In the genomic region with DNA sequence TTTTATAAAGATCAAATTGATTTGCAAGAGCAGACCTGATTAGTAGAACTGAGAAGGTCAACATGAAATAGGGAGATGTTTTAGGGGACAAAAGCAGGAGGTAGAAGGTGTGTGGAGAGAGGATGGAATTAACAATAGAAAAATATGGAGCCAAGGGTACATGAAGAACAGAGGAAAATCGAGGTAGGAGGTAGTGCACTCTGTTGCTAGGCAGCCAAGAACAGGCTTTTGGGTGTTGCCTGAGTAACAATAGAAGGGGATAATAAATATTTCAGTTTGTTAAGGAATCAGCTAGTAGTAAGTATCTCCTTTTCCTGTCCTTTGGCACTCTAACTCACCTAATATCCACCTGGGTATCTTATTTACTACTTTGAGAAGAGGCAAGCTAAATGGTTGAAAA, we compare ENCODE assay signal across 34 cellular contexts. TPM values are rescaled to one million over a fixed set of nuclear protein-coding genes. Genes with fewer than 3 reads are reported as not detected.
"Had no signal": no experiment of that assay in that cellular context is flagged by ENCODE, and none has a peak within 500 bp of the region (broad histone marks: within the 10 kb centered on the region; RNA-seq: fewer than 3 reads in every experiment).

No MANE protein-coding gene starts in this region.

- H3K36me3 Mint-ChIP-seq: activated naive CD4-positive, alpha-beta T cell treated with anti-CD3 and anti-CD28 coated beads, Interleukin-2, amount 50 U/mL, for 24 hours; WTC11 had no signal

- H3K9me3 Mint-ChIP-seq: activated CD4-positive, alpha-beta T cell treated with anti-CD3 and anti-CD28 coated beads, Interleukin-2, amount 10 ng/mL, durations not matched to agents 7 days and 5 days; activated naive CD4-positive, alpha-beta T cell treated with anti-CD3 and anti-CD28 coated beads, Interleukin-2, amount 50 U/mL, for 24 hours; activated T-cell treated with anti-CD3 and anti-CD28 coated beads, Interleukin-2, amount 50 U/mL, for 24 hours; activated T-helper 2 cell treated with anti-CD3 and anti-CD28 coated beads, Interferon-gamma antibody, Interleukin-2, Interleukin-4, amounts not matched to agents 10 μg/mL and 5 μg/mL and 100 μg/mL, durations not matched to agents 14 hours and 24 hours and 36 hours; T-helper 1 cell treated with Interleukin-12 subunit alpha and Interleukin-12 subunit beta and Interleukin-4 antibody, amounts not matched to agents 30 μg/mL and 1 μg/mL, for 36 hours; T-helper 2 cell treated with Interferon-gamma antibody and Interleukin-4, amounts not matched to agents 5 μg/mL and 100 μg/mL, for 36 hours had no signal

- ATAC-seq: activated CD4-positive, alpha-beta T cell treated with anti-CD3 and anti-CD28 coated beads for 36 hours; activated CD4-positive, CD25-positive, alpha-beta regulatory T cell treated with anti-CD3 and anti-CD28 coated beads, Interleukin-2, amount 50 U/mL, for 24 hours; activated CD8-positive, alpha-beta T cell treated with anti-CD3 and anti-CD28 coated beads, Interleukin-2, amount 10 ng/mL, durations not matched to agents 7 days and 5 days; PC-3; WTC11 had no signal

- H3K9ac ChIP-seq: SK-N-SH had no signal

- H3K9me2 ChIP-seq: SK-N-SH had no signal

- H3K4me1 ChIP-seq: Peyer's patch, SJSA1 had no signal

- H3K27ac Mint-ChIP-seq: activated CD4-positive, alpha-beta T cell treated with anti-CD3 and anti-CD28 coated beads for 36 hours; activated CD4-positive, alpha-beta T cell treated with anti-CD3 and anti-CD28 coated beads, Interleukin-2, amount 10 ng/mL, durations not matched to agents 7 days and 5 days; activated CD8-positive, alpha-beta T cell treated with anti-CD3 and anti-CD28 coated beads, Interleukin-2, amount 10 ng/mL, durations not matched to agents 7 days and 5 days; activated naive CD4-positive, alpha-beta T cell treated with anti-CD3 and anti-CD28 coated beads, Interleukin-2, amount 50 U/mL, for 24 hours; activated T-cell treated with anti-CD3 and anti-CD28 coated beads, Interleukin-2, amount 50 U/mL, for 24 hours; activated T-helper 2 cell treated with anti-CD3 and anti-CD28 coated beads, Interferon-gamma antibody, Interleukin-2, Interleukin-4, amounts not matched to agents 10 μg/mL and 5 μg/mL and 100 μg/mL, durations not matched to agents 14 hours and 24 hours and 36 hours; T-helper 1 cell treated with Interleukin-12 subunit alpha and Interleukin-12 subunit beta and Interleukin-4 antibody, amounts not matched to agents 30 μg/mL and 1 μg/mL, for 36 hours; T-helper 2 cell treated with Interferon-gamma antibody and Interleukin-4, amounts not matched to agents 5 μg/mL and 100 μg/mL, for 36 hours; WTC11 had no signal

- H3K36me3 ChIP-seq: brain microvascular endothelial cell, Peyer's patch, SJSA1 had no signal

- DNase-seq: activated CD4-positive, alpha-beta T cell treated with anti-CD3 and anti-CD28 coated beads for 36 hours; activated CD4-positive, alpha-beta T cell treated with anti-CD3 and anti-CD28 coated beads, Interleukin-2, amount 10 ng/mL, durations not matched to agents 7 days and 5 days; activated CD4-positive, alpha-beta T cell treated with anti-CD3 and anti-CD28 coated beads, Interleukin-2, amount 50 U/mL, for 48 hours; activated CD8-positive, alpha-beta T cell treated with anti-CD3 and anti-CD28 coated beads, Interleukin-2, amount 10 ng/mL, durations not matched to agents 7 days and 5 days; activated gamma-delta T cell; activated naive CD4-positive, alpha-beta T cell treated with Interleukin-2 at 50 U/mL for 16 hours; activated T-cell treated with anti-CD3 and anti-CD28 coated beads, Interleukin-2, amount 50 U/mL, for 24 hours; amniotic stem cell; aorta; brain microvascular endothelial cell; central memory CD4-positive, alpha-beta T cell; NCI-H1048; NCI-H1105 treated with DMSO at 0.1 percent for 48 hours; NCI-H1436; NCI-H1694; NCI-H2029; NCI-H2171 treated with DMSO at 0.1 percent for 48 hours; NCI-H226; NCI-H446 treated with DMSO at 0.1 percent for 48 hours; NCI-H524; NCI-H69; NK-92 treated with Interleukin-12 subunit alpha and Interleukin-12 subunit beta, amount 100 ng/mL, for 24 hours; PC-3; Peyer's patch; RPMI8226; SHP77 treated with DMSO at 0.1 percent for 48 hours; SK-N-SH had no signal

- H3K27me3 ChIP-seq: Peyer's patch had no signal

- H3K4me3 ChIP-seq: Peyer's patch, SJSA1 had no signal

- H3K4me1 Mint-ChIP-seq: activated CD4-positive, alpha-beta T cell treated with anti-CD3 and anti-CD28 coated beads for 36 hours; activated CD4-positive, alpha-beta T cell treated with anti-CD3 and anti-CD28 coated beads, Interleukin-2, amount 10 ng/mL, durations not matched to agents 7 days and 5 days; activated naive CD4-positive, alpha-beta T cell treated with anti-CD3 and anti-CD28 coated beads, Interleukin-2, amount 50 U/mL, for 24 hours; WTC11 had no signal

- H3K9me3 ChIP-seq: Peyer's patch, SJSA1, SK-N-SH had no signal

- H3K27ac ChIP-seq: brain microvascular endothelial cell, Peyer's patch, SJSA1 had no signal

- H3K4me3 Mint-ChIP-seq: activated CD4-positive, alpha-beta T cell treated with anti-CD3 and anti-CD28 coated beads for 36 hours; activated CD4-positive, alpha-beta T cell treated with anti-CD3 and anti-CD28 coated beads, Interleukin-2, amount 10 ng/mL, durations not matched to agents 7 days and 5 days; activated CD8-positive, alpha-beta T cell treated with anti-CD3 and anti-CD28 coated beads, Interleukin-2, amount 10 ng/mL, durations not matched to agents 7 days and 5 days; activated naive CD4-positive, alpha-beta T cell treated with anti-CD3 and anti-CD28 coated beads, Interleukin-2, amount 50 U/mL, for 24 hours; activated T-cell treated with anti-CD3 and anti-CD28 coated beads, Interleukin-2, amount 50 U/mL, for 24 hours; T-helper 1 cell treated with Interleukin-12 subunit alpha and Interleukin-12 subunit beta and Interleukin-4 antibody, amounts not matched to agents 30 μg/mL and 1 μg/mL, for 36 hours; T-helper 2 cell treated with Interferon-gamma antibody and Interleukin-4, amounts not matched to agents 5 μg/mL and 100 μg/mL, for 36 hours; WTC11 had no signal

- H3K4me2 ChIP-seq: SK-N-SH had no signal

RNA-seq across cellular contexts. Expression of a gene that starts 9.2 kb away (rescaled TPM):
- total RNA-seq: activated CD8-positive, alpha-beta T cell treated with anti-CD3 and anti-CD28 coated beads, Interleukin-2, amount 10 ng/mL, durations not matched to agents 7 days and 5 days; PC-3; SJSA1; WTC11 had no signal
- polyA plus RNA-seq: SK-N-SH had no signal
